ENCODE assay signal across 11 cellular contexts in genomic region chr5:89556215-89557009, GRCh38.
DNase-seq lines count a peak whose midpoint lies in the region; ATAC-seq and TF ChIP-seq lines count a peak whose summit lies in the region.
"Had no signal": no experiment of that assay in that cellular context is flagged by ENCODE, and none has a peak within 500 bp of the region (broad histone marks: within the 10 kb centered on the region; RNA-seq: fewer than 3 reads in every experiment).

No MANE protein-coding gene starts in this region.

- no peak for TF ChIP-seq POLR2A in GM18505 (IDR thresholded peaks at IDR 0.05; ENCODE audit: borderline replicate concordance, extremely low read depth, insufficient read depth, insufficient read length)

- no peak for TF ChIP-seq CTCF in AG04450 (IDR thresholded peaks at IDR 0.05; ENCODE audit: low read depth, low read length)

- no peak overlapping the region for H3K9ac ChIP-seq in adipocyte (ENCODE audit: low read length)

- H3K4me3 ChIP-seq in AG04450 (ENCODE audit: low read depth, low read length) (no peak overlapping the region), adipocyte (ENCODE audit: low read length) (no peak overlapping the region)
- H3K4me3 ChIP-seq: GM12878 had no signal

- no peak overlapping the region for H3K27ac ChIP-seq in AG04450 (ENCODE audit: low read depth, low read length)

- DNase-seq in AG04450 (ENCODE audit: low read depth, low spot score): peak; percentile 38
- DNase-seq in HS-27A (ENCODE audit: low read depth): peak; percentile 41
- DNase-seq in adipocyte (ENCODE audit: low read depth): peak; percentile 66
- DNase-seq in hepatic stellate cell (ENCODE audit: low spot score): peak; percentile 48
- no peak for DNase-seq in retina
- no peak for DNase-seq in NCI-H510A treated with DMSO at 0.1 percent for 48 hours (lab: John Stamatoyannopoulos, UW)
- DNase-seq: MV-4-11; stimulated activated naive CD8-positive, alpha-beta T cell treated with anti-CD3 and anti-CD28 coated beads, Interleukin-15, Interleukin-2, amounts not matched to agents 100 U/mL and 50 U/mL, for 24 hours had no signal

- H3K27me3 ChIP-seq in AG04450 (ENCODE audit: control insufficient read depth, insufficient read depth, low read length): no peaks in the 10 kb centered on the region
- no peaks in the 10 kb centered on the region for H3K27me3 ChIP-seq in adipocyte (replicated peaks; ENCODE audit: control insufficient read depth, insufficient read depth, low read length)

- POLR2A ChIA-PET in AG04450 (lab: Yijun Ruan, JAX): no interaction called here

- no peaks in the 10 kb centered on the region for H3K36me3 ChIP-seq in adipocyte (ENCODE audit: control insufficient read depth, insufficient read depth, low read length, severe bottlenecking)

- H3K9me3 ChIP-seq in AG04450 (ENCODE audit: control insufficient read depth, insufficient read depth, low read length) (no peaks in the 10 kb centered on the region), adipocyte (ENCODE audit: control insufficient read depth, low read length) (no peaks in the 10 kb centered on the region)

- CTCF ChIA-PET in AG04450 (lab: Charles Lee): no interaction called here

- peaks cover 3% of the 10 kb centered on the region for H3K4me1 ChIP-seq in adipocyte (ENCODE audit: control insufficient read depth, insufficient read depth, low read length)

- ATAC-seq in GM18868 (IDR thresholded peaks at IDR 0.05; ENCODE audit: unreplicated experiment) (no peak), GM18505 (IDR thresholded peaks at IDR 0.05; ENCODE audit: unreplicated experiment) (no peak)
- ATAC-seq: GM12878; stimulated activated naive CD8-positive, alpha-beta T cell treated with anti-CD3 and anti-CD28 coated beads, Interleukin-15, Interleukin-2, amounts not matched to agents 100 U/mL and 50 U/mL, for 24 hours had no signal

Comparison
In these comparisons a context has a peak if more than half of its experiments do, and no peak if none do; other contexts are left out.
1. DNase-seq: peak in AG04450 (single experiment), HS-27A (single experiment), adipocyte (single experiment) and hepatic stellate cell (single experiment); none in retina (single experiment) and NCI-H510A treated with DMSO at 0.1 percent for 48 hours (single experiment).